10 cellular contexts compared by ENCODE assay signal in the genomic region with DNA sequence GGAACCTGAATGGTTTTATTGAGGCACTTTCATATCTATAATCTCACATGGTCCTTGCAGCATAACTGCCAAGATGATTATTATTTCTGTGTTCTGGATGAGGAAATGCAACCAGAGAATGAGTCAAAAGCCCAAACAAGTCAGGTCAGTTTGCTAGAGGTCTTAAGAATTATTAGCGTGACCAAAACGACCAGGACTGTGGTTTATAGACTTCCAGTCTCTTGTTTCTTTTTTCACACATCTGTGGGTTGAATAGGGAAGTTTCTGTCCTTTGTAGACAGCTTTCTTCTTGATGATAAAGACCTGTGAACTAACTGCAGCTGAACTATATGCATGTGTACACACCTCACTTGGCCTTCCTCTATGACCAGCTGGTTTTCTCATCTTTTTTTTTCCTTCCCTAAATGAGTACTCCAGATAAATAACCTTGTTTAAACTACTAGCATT. TPM values are rescaled to one million over a fixed set of nuclear protein-coding genes. Genes with fewer than 3 reads are reported as not detected.
DNase-seq lines count a peak whose midpoint lies in the region; ATAC-seq and TF ChIP-seq lines count a peak whose summit lies in the region.
"Had no signal": no experiment of that assay in that cellular context is flagged by ENCODE, and none has a peak within 500 bp of the region (broad histone marks: within the 10 kb centered on the region; RNA-seq: fewer than 3 reads in every experiment).

No MANE protein-coding gene starts in this region.

- H3K4me1 ChIP-seq in tibial nerve: no peaks in the 10 kb centered on the region
- H3K4me1 ChIP-seq: upper lobe of right lung had no signal

- TF ChIP-seq CTCF in epithelial cell of esophagus (IDR thresholded peaks at IDR 0.05; ENCODE audit: insufficient read depth, low read depth, low read length, missing control alignments) (no peak), tibial nerve (IDR thresholded peaks at IDR 0.05) (no peak)

- H3K9me3 ChIP-seq in tibial nerve: no peaks in the 10 kb centered on the region
- H3K9me3 ChIP-seq: upper lobe of right lung had no signal

- H3K27ac ChIP-seq in tibial nerve: no peak overlapping the region
- H3K27ac ChIP-seq: upper lobe of right lung had no signal

- peak; percentile 88 for ATAC-seq in GM18519 (IDR thresholded peaks at IDR 0.05; ENCODE audit: low FRiP score, unreplicated experiment)
- ATAC-seq in GM21717 (IDR thresholded peaks at IDR 0.05; ENCODE audit: unreplicated experiment): peak; percentile 92
- peak; percentile 90 for ATAC-seq in HG03442 (IDR thresholded peaks at IDR 0.05; ENCODE audit: unreplicated experiment)
- ATAC-seq in Right ventricle myocardium inferior: no peak
- ATAC-seq: upper lobe of right lung had no signal

- intact Hi-C loops in Right ventricle myocardium inferior (cut with DNase I): no loop called here

- no peak for TF ChIP-seq EP300 in tibial nerve (IDR thresholded peaks at IDR 0.05)

- TF ChIP-seq POLR2A in tibial nerve (IDR thresholded peaks at IDR 0.05): no peak

- H3K36me3 ChIP-seq in tibial nerve: no peaks in the 10 kb centered on the region
- H3K36me3 ChIP-seq: upper lobe of right lung had no signal

- H3K4me3 ChIP-seq in epithelial cell of esophagus (ENCODE audit: low read length) (no peak overlapping the region), tibial nerve (no peak overlapping the region)
- H3K4me3 ChIP-seq: upper lobe of right lung had no signal

- 16 to 21% methylated on average over 2 of the region's 2 CpGs for WGBS in tibial nerve, 2 donors

- peak; percentile 75 for DNase-seq in epithelial cell of esophagus (ENCODE audit: low read depth)
- no peak for DNase-seq in activated CD4-positive, CD25-positive, alpha-beta regulatory T cell (lab: John Stamatoyannopoulos, UW)
- DNase-seq in tibial nerve (ENCODE audit: low spot score in 2 of 2): no peak
- DNase-seq in Right ventricle myocardium inferior (ENCODE audit: missing footprints): no peak
- no peak for DNase-seq in activated gamma-delta T cell (lab: John Stamatoyannopoulos, UW)
- DNase-seq: activated T-cell treated with anti-CD3 and anti-CD28 coated beads for 4 hours, upper lobe of right lung had no signal

- no peaks in the 10 kb centered on the region for H3K27me3 ChIP-seq in tibial nerve
- H3K27me3 ChIP-seq: upper lobe of right lung had no signal

RNA-seq across cellular contexts. Expression of gene ADAM23, which starts 13.9 kb away (rescaled TPM):
- total RNA-seq in tibial nerve: 10 to 100 TPM in 1 of 4 donors, 1 to 10 TPM in 3; 2.7 to 12.5 (median 4.9) TPM
- 69.1 TPM for total RNA-seq in Right ventricle myocardium inferior
